Comparison of ENCODE assay signal across 12 cellular contexts in genomic region chr1:162835157-162835899, GRCh38. TPM values are rescaled to one million over a fixed set of nuclear protein-coding genes. Genes with fewer than 3 reads are reported as not detected.
DNase-seq lines count a peak whose midpoint lies in the region; ATAC-seq, FAIRE-seq and TF ChIP-seq lines count a peak whose summit lies in the region.
"Had no signal": no experiment of that assay in that cellular context is flagged by ENCODE, and none has a peak within 500 bp of the region (broad histone marks: within the 10 kb centered on the region; RNA-seq: fewer than 3 reads in every experiment).

No MANE protein-coding gene starts in this region.

- H3K4me3 Mint-ChIP-seq in activated naive CD8-positive, alpha-beta T cell treated with anti-CD3 and anti-CD28 coated beads, Interleukin-2, amount 50 U/mL, for 24 hours: no peak overlapping the region
- H3K4me3 Mint-ChIP-seq: nephron progenitor cell had no signal

- H3K27me3 ChIP-seq in pancreas (no peaks in the 10 kb centered on the region), gastrocnemius medialis (no peaks in the 10 kb centered on the region)

- in situ Hi-C loops in gastrocnemius medialis (cut with MboI; ENCODE audit: low sequenced_read_pairs in 4 of 4): no loop called here

- H3K36me3 Mint-ChIP-seq in activated naive CD8-positive, alpha-beta T cell treated with anti-CD3 and anti-CD28 coated beads, Interleukin-2, amount 50 U/mL, for 24 hours (ENCODE audit: low read depth): peaks cover 5% of the 10 kb centered on the region

- WGBS in pancreas, 2 donors: 46 to 51% methylated on average over 3 of the region's 3 CpGs

- H3K4me3 ChIP-seq in pancreas: no peak overlapping the region
- no peak overlapping the region for H3K4me3 ChIP-seq in gastrocnemius medialis
- H3K4me3 ChIP-seq: coronary artery had no signal

- peak; percentile 78 for FAIRE-seq in GM18507 (lab: Jason Lieb, UNC)
- no peak for FAIRE-seq in pancreas (lab: Jason Lieb, UNC)

- DNase-seq in GM18507 (ENCODE audit: extremely low spot score, insufficient read length, low read depth): no peak
- DNase-seq in GM20000 (ENCODE audit: low spot score): peak; percentile 53
- no peak for DNase-seq in activated naive CD8-positive, alpha-beta T cell treated with anti-CD3 and anti-CD28 coated beads, Interleukin-2, amount 50 U/mL, for 24 hours
- DNase-seq in pancreas: no peak
- no peak for DNase-seq in effector CD4-positive, alpha-beta T cell
- no peak for DNase-seq in gastrocnemius medialis
- DNase-seq: NCI-H1092 treated with DMSO at 0.1 percent for 48 hours, nephron progenitor cell had no signal

- TF ChIP-seq CTCF in GM20000 (IDR thresholded peaks at IDR 0.05; ENCODE audit: extremely low read depth, missing control alignments) (no peak), pancreas (IDR thresholded peaks at IDR 0.05) (no peak), gastrocnemius medialis (IDR thresholded peaks at IDR 0.05 in 4 of 5, conservative IDR thresholded peaks at IDR 0.05 in 1 of 5) (no peak)

- H3K9me3 ChIP-seq in pancreas (no peaks in the 10 kb centered on the region), gastrocnemius medialis (no peaks in the 10 kb centered on the region)

- H3K36me3 ChIP-seq in pancreas: no peaks in the 10 kb centered on the region
- H3K36me3 ChIP-seq in gastrocnemius medialis: no peaks in the 10 kb centered on the region

- peaks cover 22% of the 10 kb centered on the region for H3K9me3 Mint-ChIP-seq in activated naive CD8-positive, alpha-beta T cell treated with anti-CD3 and anti-CD28 coated beads, Interleukin-2, amount 50 U/mL, for 24 hours

- H3K4me1 Mint-ChIP-seq in activated naive CD8-positive, alpha-beta T cell treated with anti-CD3 and anti-CD28 coated beads, Interleukin-2, amount 50 U/mL, for 24 hours: peaks cover 14% of the 10 kb centered on the region
- H3K4me1 Mint-ChIP-seq: nephron progenitor cell had no signal

- TF ChIP-seq POLR2A in gastrocnemius medialis (IDR thresholded peaks at IDR 0.05): no peak

- no peaks in the 10 kb centered on the region for H3K4me1 ChIP-seq in pancreas
- H3K4me1 ChIP-seq in gastrocnemius medialis: no peaks in the 10 kb centered on the region

- H3K27ac ChIP-seq in pancreas: no peak overlapping the region
- no peak overlapping the region for H3K27ac ChIP-seq in gastrocnemius medialis
- H3K27ac ChIP-seq: coronary artery had no signal

- peaks cover 12% of the 10 kb centered on the region for H3K27me3 Mint-ChIP-seq in activated naive CD8-positive, alpha-beta T cell treated with anti-CD3 and anti-CD28 coated beads, Interleukin-2, amount 50 U/mL, for 24 hours

- peak overlapping the region; percentile 34 for H3K27ac Mint-ChIP-seq in activated naive CD8-positive, alpha-beta T cell treated with anti-CD3 and anti-CD28 coated beads, Interleukin-2, amount 50 U/mL, for 24 hours
- H3K27ac Mint-ChIP-seq: nephron progenitor cell had no signal

- intact Hi-C loops in pancreas (cut with DNase I): no loop called here
- intact Hi-C loops in gastrocnemius medialis (cut with DNase I; ENCODE audit: low total_unique reads): no loop called here

- peak; percentile 92 for ATAC-seq in HG03064 (IDR thresholded peaks at IDR 0.05; ENCODE audit: low read depth, unreplicated experiment)
- peak; percentile 97 for ATAC-seq in activated naive CD8-positive, alpha-beta T cell treated with anti-CD3 and anti-CD28 coated beads, Interleukin-2, amount 50 U/mL, for 24 hours
- no peak for ATAC-seq in GM19467 (IDR thresholded peaks at IDR 0.05; ENCODE audit: unreplicated experiment)
- no peak for ATAC-seq in pancreas
- ATAC-seq in gastrocnemius medialis: no peak

RNA-seq across cellular contexts. Expression of gene CCDC190, which starts 25.6 kb away (rescaled TPM):
- not detected for total RNA-seq in pancreas
- not detected for polyA plus RNA-seq in pancreas
- not detected for total RNA-seq in gastrocnemius medialis
- total RNA-seq: activated CD8-positive, alpha-beta memory T cell treated with anti-CD3 and anti-CD28 coated beads for 36 hours had no signal

RNA-seq across cellular contexts. Expression of gene HSD17B7, which starts 44.8 kb away (rescaled TPM):
- total RNA-seq in pancreas (10 to 100 TPM in 1 of 6 donors, 1 to 10 TPM in 5; 4.1 to 10.8 (median 6.1) TPM), gastrocnemius medialis (1 to 10 TPM in 3 of 4 donors, under 1 TPM in 1; 0.87 to 3.3 (median 2.4) TPM)
- 10 to 100 TPM in 1 of 2 donors, 1 to 10 TPM in 1; 7.3 to 14.2 TPM for polyA plus RNA-seq in pancreas

Comparison
In these comparisons a context has a peak if more than half of its experiments do, and no peak if none do; other contexts are left out.
1. ATAC-seq: peak in HG03064 (single experiment) and activated naive CD8-positive, alpha-beta T cell treated with anti-CD3 and anti-CD28 coated beads, Interleukin-2, amount 50 U/mL, for 24 hours (single experiment); none in GM19467 (single experiment), pancreas (0 of 4) and gastrocnemius medialis (0 of 2).